ENCODE assay signal across 1 cellular context in genomic region chr9:75169623-75170022, GRCh38.
TF ChIP-seq lines count a peak whose summit lies in the region.

No MANE protein-coding gene starts in this region.

TF ChIP-seq in K562, 482 proteins besides CTCF, POLR2A, EP300 and RAD21:
- no peak for TF ChIP-seq PTTG1 (tag; IDR thresholded peaks at IDR 0.05; ENCODE audit: low read depth)
- TF ChIP-seq ZNF165 (CRISPR knock-in tag; IDR thresholded peaks at IDR 0.05; ENCODE audit: borderline replicate concordance), result no peak
- TF ChIP-seq SMAD4 (CRISPR knock-in tag; conservative IDR thresholded peaks at IDR 0.05), result no peak
- TF ChIP-seq ZNF316 (IDR thresholded peaks at IDR 0.05), result peak; percentile 49; the same call in 1 of the 2 replicates
- TF ChIP-seq GABPB1 (CRISPR knock-in tag; IDR thresholded peaks at IDR 0.05), result no peak
- no peak for TF ChIP-seq TCF7L2 (IDR thresholded peaks at IDR 0.05; ENCODE audit: low read depth, low read length)
- TF ChIP-seq NBN (IDR thresholded peaks at IDR 0.05; ENCODE audit: low read depth), result no peak
- no peak for TF ChIP-seq POLR2H (tag; IDR thresholded peaks at IDR 0.05; ENCODE audit: low read depth)
- peak; percentile 74 for TF ChIP-seq FOSL1 (tag; conservative IDR thresholded peaks at IDR 0.05)
- no peak for TF ChIP-seq CBFB (CRISPR knock-in tag; IDR thresholded peaks at IDR 0.05)
- no peak for TF ChIP-seq ZNF232 (CRISPR knock-in tag; IDR thresholded peaks at IDR 0.05)
- TF ChIP-seq E2F8 (IDR thresholded peaks at IDR 0.05; ENCODE audit: low read depth, partially characterized antibody), result no peak
- peak; percentile 42; the same call in 1 of the 2 replicates for TF ChIP-seq ARID1B (IDR thresholded peaks at IDR 0.05)
- 0 out of 2 replicates have a peak, but pooled peaks have one; percentile 27 for TF ChIP-seq SOX6 (IDR thresholded peaks at IDR 0.05)
- no peak for TF ChIP-seq POLR3A (IDR thresholded peaks at IDR 0.05; ENCODE audit: borderline replicate concordance, extremely low read depth, insufficient read depth, insufficient read length)
- no peak for TF ChIP-seq ATF1 (CRISPR knock-in tag; IDR thresholded peaks at IDR 0.05)
- 0 out of 2 replicates have a peak, but pooled peaks have one; percentile 11 for TF ChIP-seq ATF1 (tag; IDR thresholded peaks at IDR 0.05)
- TF ChIP-seq SNRNP70 (optimal IDR thresholded peaks at IDR 0.05; ENCODE audit: low read depth, low read length), result no peak
- TF ChIP-seq JUN (IDR thresholded peaks at IDR 0.05; ENCODE audit: borderline replicate concordance, low read depth, low read length), result no peak
- no peak for TF ChIP-seq JUN (CRISPR knock-in tag; IDR thresholded peaks at IDR 0.05; ENCODE audit: borderline replicate concordance)
- TF ChIP-seq, protein P1, sequence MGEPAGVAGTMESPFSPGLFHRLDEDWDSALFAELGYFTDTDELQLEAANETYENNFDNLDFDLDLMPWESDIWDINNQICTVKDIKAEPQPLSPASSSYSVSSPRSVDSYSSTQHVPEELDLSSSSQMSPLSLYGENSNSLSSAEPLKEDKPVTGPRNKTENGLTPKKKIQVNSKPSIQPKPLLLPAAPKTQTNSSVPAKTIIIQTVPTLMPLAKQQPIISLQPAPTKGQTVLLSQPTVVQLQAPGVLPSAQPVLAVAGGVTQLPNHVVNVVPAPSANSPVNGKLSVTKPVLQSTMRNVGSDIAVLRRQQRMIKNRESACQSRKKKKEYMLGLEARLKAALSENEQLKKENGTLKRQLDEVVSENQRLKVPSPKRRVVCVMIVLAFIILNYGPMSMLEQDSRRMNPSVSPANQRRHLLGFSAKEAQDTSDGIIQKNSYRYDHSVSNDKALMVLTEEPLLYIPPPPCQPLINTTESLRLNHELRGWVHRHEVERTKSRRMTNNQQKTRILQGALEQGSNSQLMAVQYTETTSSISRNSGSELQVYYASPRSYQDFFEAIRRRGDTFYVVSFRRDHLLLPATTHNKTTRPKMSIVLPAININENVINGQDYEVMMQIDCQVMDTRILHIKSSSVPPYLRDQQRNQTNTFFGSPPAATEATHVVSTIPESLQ (CRISPR knock-in tag; IDR thresholded peaks at IDR 0.05), result no peak
- TF ChIP-seq JUND (IDR thresholded peaks at IDR 0.05; ENCODE audit: borderline replicate concordance, low read depth, low read length), result peak; percentile 54; the same call in 1 of the 2 replicates
- TF ChIP-seq JUND (tag; IDR thresholded peaks at IDR 0.05; ENCODE audit: borderline replicate concordance, low read depth, low read length), result 0 out of 3 replicates have a peak, but pooled peaks have one; percentile 24
- no peak for TF ChIP-seq NELFE (IDR thresholded peaks at IDR 0.05; ENCODE audit: insufficient read depth, insufficient read length)
- TF ChIP-seq ZNF407 (IDR thresholded peaks at IDR 0.05; ENCODE audit: low read depth), result no peak
- peak; percentile 25; the same call in 1 of the 2 replicates for TF ChIP-seq C11orf30 (IDR thresholded peaks at IDR 0.05; ENCODE audit: low read depth)
- TF ChIP-seq SIN3A (IDR thresholded peaks at IDR 0.05; ENCODE audit: borderline replicate concordance in 2 of 2, control insufficient read depth in 1 of 2, low read depth in 2 of 2, low read length in 2 of 2), result no peak
- TF ChIP-seq PURB (CRISPR knock-in tag; IDR thresholded peaks at IDR 0.05; ENCODE audit: low read depth), result no peak
- TF ChIP-seq ZNF384 (IDR thresholded peaks at IDR 0.05; ENCODE audit: low read depth, low read length), result peak; percentile 63
- peak; percentile 56; the same call in 1 of the 2 replicates for TF ChIP-seq DPF2 (IDR thresholded peaks at IDR 0.05)
- no peak for TF ChIP-seq TAF9B (IDR thresholded peaks at IDR 0.05; ENCODE audit: partially characterized antibody)
